In genomic region chr12:85562765-85563164, GRCh38 we compare ENCODE assay signal across 24 cellular contexts.
"Had no signal": no experiment of that assay in that cellular context is flagged by ENCODE, and none has a peak within 500 bp of the region (broad histone marks: within the 10 kb centered on the region; RNA-seq: fewer than 3 reads in every experiment).

No MANE protein-coding gene starts in this region.

- H3K36me3 ChIP-seq: colonic mucosa, esophagus muscularis mucosa, esophagus squamous epithelium, gastrocnemius medialis, gastroesophageal sphincter, heart left ventricle, heart right ventricle had no signal

- H3K27ac ChIP-seq: colonic mucosa, coronary artery, dorsolateral prefrontal cortex, epithelial cell of prostate, esophagus muscularis mucosa, esophagus squamous epithelium, foreskin keratinocyte, gastrocnemius medialis, gastroesophageal sphincter, heart left ventricle, heart right ventricle had no signal

- ATAC-seq: effector memory CD8-positive, alpha-beta T cell; esophagus mucosa; foreskin keratinocyte; gastrocnemius medialis; gastroesophageal sphincter; heart left ventricle; heart right ventricle had no signal

- H3K9me3 ChIP-seq: colonic mucosa, esophagus muscularis mucosa, esophagus squamous epithelium, gastrocnemius medialis, gastroesophageal sphincter, heart left ventricle, heart right ventricle had no signal

- DNase-seq: colonic mucosa; cortex of kidney; dermis blood vessel endothelial cell; dorsolateral prefrontal cortex; effector CD4-positive, alpha-beta T cell; effector CD8-positive, alpha-beta T cell; effector memory CD4-positive, alpha-beta T cell; effector memory CD8-positive, alpha-beta T cell; endodermal cell; erythroblast; esophagus squamous epithelium; foreskin fibroblast; foreskin keratinocyte; foreskin melanocyte; gastrocnemius medialis; glutamatergic neuron; head of caudate nucleus; heart left ventricle; heart right ventricle had no signal

- H3K4me3 ChIP-seq: colonic mucosa, coronary artery, dorsolateral prefrontal cortex, esophagus muscularis mucosa, esophagus squamous epithelium, gastrocnemius medialis, gastroesophageal sphincter, heart left ventricle, heart right ventricle had no signal

- H3K27me3 ChIP-seq: colonic mucosa, esophagus muscularis mucosa, esophagus squamous epithelium, foreskin keratinocyte, gastrocnemius medialis, gastroesophageal sphincter, heart left ventricle, heart right ventricle had no signal
